In genomic region chr5:68618501-68618900, GRCh38 we compare ENCODE assay signal across 6 cellular contexts.
"Had no signal": no experiment of that assay in that cellular context is flagged by ENCODE, and none has a peak within 500 bp of the region (broad histone marks: within the 10 kb centered on the region; RNA-seq: fewer than 3 reads in every experiment).

No MANE protein-coding gene starts in this region.

- H3K27ac Mint-ChIP-seq: GM23338, H9, IgD-negative memory B cell had no signal

- DNase-seq: H9, KBM-7 had no signal

- H3K4me3 ChIP-seq: GM23338 had no signal

- H3K9me3 Mint-ChIP-seq: H9 had no signal

- H3K36me3 Mint-ChIP-seq: IgD-negative memory B cell had no signal

- ATAC-seq: GM23338, HepG2 had no signal

- H3K27ac ChIP-seq: HL-60 had no signal
